10 cellular contexts compared by ENCODE assay signal in genomic region chr2:36371963-36372391, GRCh38. TPM values are rescaled to one million over a fixed set of nuclear protein-coding genes. Genes with fewer than 3 reads are reported as not detected.
DNase-seq lines count a peak whose midpoint lies in the region; FAIRE-seq lines count a peak whose summit lies in the region.
"Had no signal": no experiment of that assay in that cellular context is flagged by ENCODE, and none has a peak within 500 bp of the region (broad histone marks: within the 10 kb centered on the region; RNA-seq: fewer than 3 reads in every experiment).

No MANE protein-coding gene starts in this region.

- no peaks in the 10 kb centered on the region for H3K27me3 ChIP-seq in adipocyte (replicated peaks; ENCODE audit: control insufficient read depth, insufficient read depth, low read length)
- no peaks in the 10 kb centered on the region for H3K27me3 ChIP-seq in small intestine (ENCODE audit: control insufficient read depth in 2 of 2, insufficient read depth in 2 of 2, low read length in 2 of 2)

- H3K9ac ChIP-seq in adipocyte (ENCODE audit: low read length), result peak overlapping the region; percentile 77

- H3K27ac ChIP-seq in small intestine (ENCODE audit: low read depth in 1 of 2, low read length in 1 of 2), result peak overlapping the region in 1 of 2 donors; percentile 65

- DNase-seq in H4 (ENCODE audit: low spot score) (peak; percentile 25), adipocyte (ENCODE audit: low read depth) (peak; percentile 83), glomerular visceral epithelial cell (ENCODE audit: extremely low spot score) (peak; percentile 82), small intestine (peak; percentile 19), head of caudate nucleus (no peak), GOT3 (lab: John Stamatoyannopoulos, UW) (no peak), hypothalamus (lab: John Stamatoyannopoulos, UW) (no peak)
- DNase-seq in activated T-cell treated with anti-CD3 and anti-CD28 coated beads, Interleukin-2, amount 50 U/mL, for 48 hours, result no peak
- DNase-seq: posterior cingulate gyrus had no signal

- 16 to 43% (median 30%) methylated on average over 2 of the region's 2 CpGs for WGBS in small intestine, 3 donors

- H3K9me3 ChIP-seq in adipocyte (ENCODE audit: control insufficient read depth, low read length) (no peaks in the 10 kb centered on the region), small intestine (ENCODE audit: control insufficient read depth, low read depth) (no peaks in the 10 kb centered on the region)

- peaks cover 83% of the 10 kb centered on the region for H3K4me1 ChIP-seq in adipocyte (ENCODE audit: control insufficient read depth, insufficient read depth, low read length)
- H3K4me1 ChIP-seq in small intestine (ENCODE audit: control insufficient read depth in 2 of 2, insufficient read depth in 1 of 2, low read depth in 1 of 2, low read length in 1 of 2), result peaks cover 9 to 41% of the 10 kb centered on the region in 2 donors

- peak overlapping the region; percentile 71 for H3K4me3 ChIP-seq in adipocyte (ENCODE audit: low read length)
- no peak overlapping the region for H3K4me3 ChIP-seq in small intestine (ENCODE audit: low read depth in 1 of 2, low read length in 2 of 2)
- H3K4me3 ChIP-seq: K562 had no signal

- intact Hi-C loops in head of caudate nucleus (cut with DNase I), result no loop called here

- peaks cover 9% of the 10 kb centered on the region for H3K36me3 ChIP-seq in adipocyte (ENCODE audit: control insufficient read depth, insufficient read depth, low read length, severe bottlenecking)
- H3K36me3 ChIP-seq in small intestine (ENCODE audit: control insufficient read depth in 2 of 2, insufficient read depth in 2 of 2, low read length in 2 of 2), result no peaks in the 10 kb centered on the region

- no peak for FAIRE-seq in small intestine (lab: Jason Lieb, UNC)
- FAIRE-seq: K562 had no signal

RNA-seq across cellular contexts. Expression of gene CRIM1, which starts 16.4 kb away (rescaled TPM):
- 8.3 and 8.8 TPM in 2 replicates for total RNA-seq in H4 (2014; rRNA removed; shearing (Covaris generic))
- polyA plus RNA-seq in small intestine, result 10 to 100 TPM in 1 of 3 donors, 1 to 10 TPM in 1, under 1 TPM in 1; 0.89 to 17.4 (median 1.1) TPM

Comparison
In these comparisons a context has a peak if more than half of its experiments do, and no peak if none do; other contexts are left out.
1. DNase-seq: peak in H4 (single experiment), adipocyte (single experiment), glomerular visceral epithelial cell (single experiment) and small intestine (single experiment); none in activated T-cell treated with anti-CD3 and anti-CD28 coated beads, Interleukin-2, amount 50 U/mL, for 48 hours (0 of 2), head of caudate nucleus (0 of 42), GOT3 (single experiment) and hypothalamus (0 of 51).